Comparison of ENCODE assay signal across 9 cellular contexts in genomic region chr4:153232768-153233167, GRCh38. TPM values are rescaled to one million over a fixed set of nuclear protein-coding genes. Genes with fewer than 3 reads are reported as not detected.
DNase-seq lines count a peak whose midpoint lies in the region; FAIRE-seq and TF ChIP-seq lines count a peak whose summit lies in the region.
"Had no signal": no experiment of that assay in that cellular context is flagged by ENCODE, and none has a peak within 500 bp of the region (broad histone marks: within the 10 kb centered on the region; RNA-seq: fewer than 3 reads in every experiment).

No MANE protein-coding gene starts in this region.

- no peaks in the 10 kb centered on the region for H3K36me3 ChIP-seq in GM23248 (ENCODE audit: low read depth)
- peaks cover 0 to 6% of the 10 kb centered on the region in 2 experiments for H3K36me3 ChIP-seq in SK-N-SH (replicated peaks in 1 of 2; ENCODE audit: control insufficient read depth in 1 of 2, insufficient read depth in 2 of 2, low read length in 1 of 2)
- H3K36me3 ChIP-seq in keratinocyte (ENCODE audit: control insufficient read depth in 2 of 2, extremely low read depth in 1 of 2, insufficient read depth in 2 of 2, low read length in 2 of 2), result no peaks in the 10 kb centered on the region

- TF ChIP-seq RAD21 in SK-N-SH (IDR thresholded peaks at IDR 0.05; ENCODE audit: low read length), result peak; percentile 52

- 46 to 55% methylated on average over 3 of the region's 3 CpGs for WGBS in GM23248 (ENCODE audit: low coverage in 1 of 2, low lambda C conversion rate in 2 of 2, missing lambda C conversion rate in 2 of 2), 2 experiments
- WGBS in SK-N-SH (ENCODE audit: low lambda C conversion rate), result 67% methylated on average over 3 of the region's 3 CpGs

- no peak overlapping the region for H3K4me3 ChIP-seq in AG10803 (ENCODE audit: low read length)
- H3K4me3 ChIP-seq in GM23248, result 0 out of 2 replicates have a peak overlapping the region, but pooled peaks have one; percentile 17
- H3K4me3 ChIP-seq in SK-N-SH (ENCODE audit: low read depth in 2 of 2, low read length in 1 of 2), result no peak overlapping the region
- H3K4me3 ChIP-seq in keratinocyte (ENCODE audit: control insufficient read depth in 2 of 3, extremely low read depth in 1 of 3, insufficient read depth in 2 of 3, low read depth in 1 of 3, low read length in 3 of 3), result no peak overlapping the region

- no peaks in the 10 kb centered on the region for H4K20me1 ChIP-seq in GM23248 (ENCODE audit: insufficient read depth)
- no peaks in the 10 kb centered on the region; the same call in 1 of the 2 replicates for H4K20me1 ChIP-seq in SK-N-SH (ENCODE audit: insufficient read depth)
- no peaks in the 10 kb centered on the region for H4K20me1 ChIP-seq in keratinocyte (ENCODE audit: control insufficient read depth, extremely low read depth, insufficient read depth, low read length)

- peak; percentile 13 for DNase-seq in AG10803 (ENCODE audit: low read depth)
- peak; percentile 30 for DNase-seq in GM23248
- no peak for DNase-seq in SK-N-SH
- no peak for DNase-seq in keratinocyte (ENCODE audit: low read depth, low spot score)
- DNase-seq in cortex of kidney (lab: John Stamatoyannopoulos, UW), result no peak
- no peak for DNase-seq in SKM-1 treated with dmso at 0.1 percent for 144 hours (lab: John Stamatoyannopoulos, UW; ENCODE audit: unreplicated experiment)
- DNase-seq in activated naive CD4-positive, alpha-beta T cell treated with anti-CD3 and anti-CD28 coated beads, Interleukin-2, amount 50 U/mL, for 16 hours, result no peak
- DNase-seq in posterior vena cava (ENCODE audit: low spot score), result no peak
- DNase-seq: activated effector memory CD4-positive, alpha-beta T cell treated with Interleukin-2 at 50 U/mL for 16 hours had no signal

- H3K4me1 ChIP-seq in GM23248 (ENCODE audit: insufficient read depth) (peaks cover 41% of the 10 kb centered on the region), SK-N-SH (ENCODE audit: control insufficient read depth in 1 of 2, insufficient read depth in 2 of 2, low read depth in 1 of 2, low read length in 1 of 2) (peaks cover 33 to 42% of the 10 kb centered on the region in 2 experiments; a peak in 3 of 4 replicates), keratinocyte (ENCODE audit: control insufficient read depth, extremely low read depth, insufficient read depth, low read length) (peaks cover 28% of the 10 kb centered on the region)

- intact Hi-C loops in posterior vena cava (cut with DNase I), result no loop called here

- FAIRE-seq in keratinocyte (lab: Jason Lieb, UNC), result no peak

- H3K9me2 ChIP-seq in GM23248 (ENCODE audit: insufficient read depth) (no peaks in the 10 kb centered on the region), SK-N-SH (no peaks in the 10 kb centered on the region)

- H3K9me3 ChIP-seq in GM23248 (ENCODE audit: low read depth) (no peaks in the 10 kb centered on the region), SK-N-SH (no peaks in the 10 kb centered on the region), keratinocyte (ENCODE audit: control insufficient read depth, low read depth, low read length) (no peaks in the 10 kb centered on the region)

- POLR2A ChIA-PET in SK-N-SH (lab: Yijun Ruan, JAX), result no interaction called here

- H3K27ac ChIP-seq in GM23248, result peak overlapping the region; percentile 67; the same call in 1 of the 2 replicates
- H3K27ac ChIP-seq in SK-N-SH (ENCODE audit: low read depth in 2 of 2, low read length in 1 of 2), result peak overlapping the region; percentile 84 to 88; a peak in 3 of 4 replicates
- H3K27ac ChIP-seq in keratinocyte (ENCODE audit: control insufficient read depth, insufficient read depth, low read length), result no peak overlapping the region

- dilution Hi-C loops in keratinocyte (cut with MboI; ENCODE audit: extremely low pct_ligation_motif_present, low sequenced_read_pairs), result no loop called here

- H3F3A ChIP-seq in GM23248 (ENCODE audit: insufficient read depth) (peaks cover 43% of the 10 kb centered on the region), SK-N-SH (replicated peaks; ENCODE audit: insufficient read depth) (peaks cover 29% of the 10 kb centered on the region)

- H3K4me2 ChIP-seq in GM23248 (ENCODE audit: unreplicated experiment) (no peak overlapping the region), SK-N-SH (peak overlapping the region; percentile 64; the same call in 1 of the 2 replicates), keratinocyte (ENCODE audit: control insufficient read depth, extremely low read depth, insufficient read depth, low read depth, low read length) (no peak overlapping the region)

- H3K27me3 ChIP-seq in GM23248 (replicated peaks; ENCODE audit: insufficient read depth) (no peaks in the 10 kb centered on the region), SK-N-SH (ENCODE audit: insufficient read depth) (no peaks in the 10 kb centered on the region), keratinocyte (ENCODE audit: control insufficient read depth, extremely low read depth, insufficient read depth, low read length) (no peaks in the 10 kb centered on the region)

- H2AFZ ChIP-seq in GM23248 (no peak overlapping the region), SK-N-SH (ENCODE audit: low read depth) (no peak overlapping the region), keratinocyte (ENCODE audit: control insufficient read depth, low read length) (no peak overlapping the region)

- TF ChIP-seq CTCF in AG10803 (conservative IDR thresholded peaks at IDR 0.05; ENCODE audit: low read length) (peak; percentile 29; the same call in 1 of the 2 replicates), SK-N-SH (IDR thresholded peaks at IDR 0.05) (peak; percentile 34), keratinocyte (optimal IDR thresholded peaks at IDR 0.05 in 1 of 3, IDR thresholded peaks at IDR 0.05 in 1 of 3, conservative IDR thresholded peaks at IDR 0.05 in 1 of 3; ENCODE audit: extremely low read depth in 1 of 3, insufficient read depth in 2 of 3, low read length in 3 of 3) (peak in 2 of 3 experiments; percentile 27 to 41)

- no peaks in the 10 kb centered on the region for H3K9me1 ChIP-seq in keratinocyte (ENCODE audit: control insufficient read depth, extremely low read depth, insufficient read depth, low read length)

- CTCF ChIA-PET in SK-N-SH (lab: Yijun Ruan, JAX), result interaction anchor here (1.5 to 1.7 kb wide), 2 partner anchors 13 to 90 kb away, joined by 3 to 5 read pairs; no protein-coding TSS in a partner anchor

- no peak for TF ChIP-seq EP300 in SK-N-SH (IDR thresholded peaks at IDR 0.05; ENCODE audit: borderline replicate concordance in 1 of 2, low read depth in 1 of 2, low read length in 1 of 2)

- H3K79me2 ChIP-seq in GM23248 (ENCODE audit: insufficient read depth) (peaks cover 33% of the 10 kb centered on the region), SK-N-SH (ENCODE audit: insufficient read depth) (peaks cover 52% of the 10 kb centered on the region; the same call in 1 of the 2 replicates), keratinocyte (ENCODE audit: control insufficient read depth, insufficient read depth, low read length) (peaks cover 3% of the 10 kb centered on the region)

- H3K9ac ChIP-seq in GM23248 (no peak overlapping the region), SK-N-SH (no peak overlapping the region), keratinocyte (ENCODE audit: control insufficient read depth, extremely low read depth, insufficient read depth, low read length) (no peak overlapping the region)

- in situ Hi-C loops in GM23248 (cut with MboI), result no loop called here

TF ChIP-seq in SK-N-SH, 30 proteins besides CTCF, POLR2A, EP300 and RAD21 (continues in another document):
- TF ChIP-seq SMC3 (IDR thresholded peaks at IDR 0.05; ENCODE audit: low read depth, low read length), result peak; percentile 19; the same call in 1 of the 2 replicates
- no peak for TF ChIP-seq JUND (IDR thresholded peaks at IDR 0.05)
- TF ChIP-seq FOXM1 (IDR thresholded peaks at IDR 0.05; ENCODE audit: low read depth), result no peak
- TF ChIP-seq TEAD4 (IDR thresholded peaks at IDR 0.05; ENCODE audit: borderline replicate concordance, insufficient read depth), result no peak
- TF ChIP-seq PBX3 (IDR thresholded peaks at IDR 0.05), result no peak
- TF ChIP-seq IRF3 (IDR thresholded peaks at IDR 0.05; ENCODE audit: low read depth, low read length), result no peak

RNA-seq across cellular contexts. Expression of gene TRIM2, which starts 28.5 kb away (rescaled TPM):
- 26.4 and 32.4 TPM in 2 replicates for total RNA-seq in GM23248 (2014; rRNA removed; shearing (Covaris generic))
- polyA plus RNA-seq in GM23248 (2016; fragmentation: Nextera tagmentation; extraction: Ambion mirVana), result 10.7 and 12.3 TPM in 2 replicates
- polyA plus RNA-seq in SK-N-SH (2012; rRNA removed), result 16.4 and 21.2 TPM in 2 replicates
- polyA plus RNA-seq in SK-N-SH (2012; cell fraction: cytosol; rRNA removed), result 13.7 and 16.3 TPM in 2 replicates
- 21.6 and 24.9 TPM in 2 replicates for polyA plus RNA-seq in SK-N-SH (2012; cell fraction: nucleus; rRNA removed)
- 9.0 to 12.2 TPM (median 10.6 TPM) in 3 replicates for polyA plus RNA-seq in keratinocyte
- polyA plus RNA-seq in keratinocyte (2011; ENCODE audit: low read depth), result 1.9 TPM
- polyA plus RNA-seq in keratinocyte (2011; cell fraction: cytosol; rRNA removed), result 7.8 and 11.6 TPM in 2 replicates
- polyA plus RNA-seq in keratinocyte (2011; cell fraction: nucleus; rRNA removed), result 11.4 and 12.4 TPM in 2 replicates
- polyA plus RNA-seq in keratinocyte (2012; ENCODE audit: low replicate concordance), result 5.1 and 7.5 TPM in 2 replicates
- 29.5 to 42.4 TPM (median 38.2 TPM) in 3 replicates for polyA minus RNA-seq in keratinocyte
- polyA minus RNA-seq in keratinocyte (2011; cell fraction: cytosol; rRNA and poly(A)+ RNA removed), result 28.0 TPM
- polyA minus RNA-seq in keratinocyte (2011; cell fraction: nucleus; rRNA and poly(A)+ RNA removed), result 26.3 and 37.5 TPM in 2 replicates
- 10 to 100 TPM; 28.2 to 29.1 TPM for total RNA-seq in posterior vena cava

Comparison
In these comparisons a context has a peak if more than half of its experiments do, and no peak if none do; other contexts are left out.
1. DNase-seq: peak in AG10803 (single experiment) and GM23248 (single experiment); none in SK-N-SH (single experiment), keratinocyte (single experiment), cortex of kidney (single experiment), SKM-1 treated with dmso at 0.1 percent for 144 hours (single experiment), activated naive CD4-positive, alpha-beta T cell treated with anti-CD3 and anti-CD28 coated beads, Interleukin-2, amount 50 U/mL, for 16 hours (single experiment) and posterior vena cava (single experiment).
2. Peak in every context shown above with its lines, with median percentiles within 50 percentile points of each other: CTCF ChIP-seq.